8 cellular contexts compared by ENCODE assay signal in the genomic region with DNA sequence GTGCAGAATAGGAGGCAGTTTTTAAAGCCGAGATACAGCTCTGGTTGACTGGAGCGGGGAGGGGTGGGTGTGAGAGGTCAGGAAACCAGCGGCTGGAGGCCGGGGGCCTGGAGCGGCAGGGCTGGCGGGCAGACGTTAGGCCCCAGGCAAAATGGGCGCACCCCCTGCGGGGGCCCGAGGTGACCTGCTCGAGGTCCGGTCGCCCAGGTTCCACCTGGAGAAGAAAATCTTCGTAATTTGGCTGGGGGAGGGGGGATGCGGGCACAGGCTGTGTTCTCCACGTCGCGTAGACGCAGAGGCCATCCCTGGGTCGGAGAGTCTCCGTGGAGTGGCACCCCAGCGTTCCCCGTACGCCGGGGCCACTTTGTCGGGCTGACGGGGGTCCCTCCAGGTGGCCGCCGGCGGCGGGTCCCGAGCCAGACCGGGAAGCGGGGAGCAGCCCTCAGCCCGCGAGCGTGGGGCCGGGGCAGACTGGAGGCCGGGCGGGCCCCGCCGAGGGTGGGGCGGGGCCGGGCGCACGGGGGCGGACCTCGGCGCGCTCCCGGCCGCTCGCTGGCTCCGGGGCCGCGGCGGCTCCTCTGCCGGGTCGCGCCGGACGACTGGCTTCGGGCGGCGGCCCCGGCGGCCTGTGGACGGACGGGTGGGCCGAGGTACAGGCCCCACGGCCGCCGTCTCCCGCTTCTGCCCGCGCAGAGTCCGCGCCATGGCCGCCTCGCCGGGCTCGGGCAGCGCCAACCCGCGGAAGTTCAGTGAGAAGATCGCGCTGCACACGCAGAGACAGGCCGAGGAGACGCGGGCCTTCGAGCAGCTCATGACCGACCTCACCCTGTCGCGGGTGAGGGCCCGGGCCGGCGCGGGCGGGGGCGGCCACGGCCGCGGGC. TPM values are rescaled to one million over a fixed set of nuclear protein-coding genes. Genes with fewer than 3 reads are reported as not detected.
A peak's percentile ranks its signal among the peaks of the same experiment; 100 is the strongest.
DNase-seq lines count a peak whose midpoint lies in the region; ATAC-seq and TF ChIP-seq lines count a peak whose summit lies in the region.

A gene with protein sequence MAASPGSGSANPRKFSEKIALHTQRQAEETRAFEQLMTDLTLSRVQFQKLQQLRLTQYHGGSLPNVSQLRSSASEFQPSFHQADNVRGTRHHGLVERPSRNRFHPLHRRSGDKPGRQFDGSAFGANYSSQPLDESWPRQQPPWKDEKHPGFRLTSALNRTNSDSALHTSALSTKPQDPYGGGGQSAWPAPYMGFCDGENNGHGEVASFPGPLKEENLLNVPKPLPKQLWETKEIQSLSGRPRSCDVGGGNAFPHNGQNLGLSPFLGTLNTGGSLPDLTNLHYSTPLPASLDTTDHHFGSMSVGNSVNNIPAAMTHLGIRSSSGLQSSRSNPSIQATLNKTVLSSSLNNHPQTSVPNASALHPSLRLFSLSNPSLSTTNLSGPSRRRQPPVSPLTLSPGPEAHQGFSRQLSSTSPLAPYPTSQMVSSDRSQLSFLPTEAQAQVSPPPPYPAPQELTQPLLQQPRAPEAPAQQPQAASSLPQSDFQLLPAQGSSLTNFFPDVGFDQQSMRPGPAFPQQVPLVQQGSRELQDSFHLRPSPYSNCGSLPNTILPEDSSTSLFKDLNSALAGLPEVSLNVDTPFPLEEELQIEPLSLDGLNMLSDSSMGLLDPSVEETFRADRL (plus strand): TSS at position 555 of the 881 bp plus-strand sequence. CDS start 149 bp downstream, at position 704.

- H3K9ac ChIP-seq in parathyroid adenoma, result no peak within 1 kb of the TSS

- H3K4me1 ChIP-seq in parathyroid adenoma (no peaks in the 10 kb centered on the region), aorta (ENCODE audit: control insufficient read depth in 1 of 2, insufficient read depth in 2 of 2, low read length in 2 of 2) (peaks cover 0 to 5% of the 10 kb centered on the region in 2 donors)

- H3K36me3 ChIP-seq in parathyroid adenoma (ENCODE audit: control insufficient read depth, insufficient read depth, low read length) (no peaks in the 10 kb centered on the region), aorta (ENCODE audit: control insufficient read depth in 1 of 2, insufficient read depth in 2 of 2, low read length in 1 of 2) (no peaks in the 10 kb centered on the region)

- no peaks in the 10 kb centered on the region for H3K9me3 ChIP-seq in parathyroid adenoma (ENCODE audit: control insufficient read depth, low read length)
- H3K9me3 ChIP-seq in aorta (ENCODE audit: control insufficient read depth, low read length), result no peaks in the 10 kb centered on the region

- peaks cover 3% of the 10 kb centered on the region for H3K9me3 Mint-ChIP-seq in activated naive CD8-positive, alpha-beta T cell treated with anti-CD3 and anti-CD28 coated beads for 36 hours

- H3K27ac Mint-ChIP-seq in activated naive CD8-positive, alpha-beta T cell treated with anti-CD3 and anti-CD28 coated beads for 36 hours, result peak within 1 kb of the TSS; percentile 87

- WGBS in aorta, 2 donors, result 1% methylated on average over 45 to 104 of the region's 104 CpGs

- H3K27me3 ChIP-seq in parathyroid adenoma (ENCODE audit: control insufficient read depth, insufficient read depth, low read length), result no peaks in the 10 kb centered on the region
- no peaks in the 10 kb centered on the region for H3K27me3 ChIP-seq in aorta (ENCODE audit: control insufficient read depth in 1 of 2, insufficient read depth in 2 of 2, low read length in 1 of 2)

- peaks cover 43% of the 10 kb centered on the region for H3K4me1 Mint-ChIP-seq in activated naive CD8-positive, alpha-beta T cell treated with anti-CD3 and anti-CD28 coated beads for 36 hours

- peak within 1 kb of the TSS; percentile 97 for H2AFZ ChIP-seq in parathyroid adenoma

- no peak for TF ChIP-seq CTCF in parathyroid adenoma (IDR thresholded peaks at IDR 0.05)

- H3K4me3 ChIP-seq in parathyroid adenoma (ENCODE audit: low read depth, low read length) (peak within 1 kb of the TSS; percentile 66), aorta (ENCODE audit: low read length in 2 of 2) (peak within 1 kb of the TSS; percentile 80 to 94)

- peak; percentile 48 for DNase-seq in COLO829 (ENCODE audit: low spot score)
- peak; percentile 69 for DNase-seq in activated naive CD8-positive, alpha-beta T cell treated with anti-CD3 and anti-CD28 coated beads for 36 hours
- DNase-seq in Right ventricle myocardium superior, result peak; percentile 74
- DNase-seq in aorta, result peak; percentile 67 to 86

- H3K4me3 Mint-ChIP-seq in activated naive CD8-positive, alpha-beta T cell treated with anti-CD3 and anti-CD28 coated beads for 36 hours, result peak within 1 kb of the TSS; percentile 96

- peaks cover 20% of the 10 kb centered on the region for H3K79me2 ChIP-seq in parathyroid adenoma

- ATAC-seq in GM19438 (IDR thresholded peaks at IDR 0.05; ENCODE audit: low read depth, unreplicated experiment) (peak; percentile 71), HG03558 (IDR thresholded peaks at IDR 0.05; ENCODE audit: extremely low read depth, unreplicated experiment) (peak; percentile 44), SK-N-SH treated with all-trans-retinoic acid at 6 μM for 48 hours (peak; percentile 88), Right ventricle myocardium superior (ENCODE audit: poor library complexity) (peak; percentile 92), aorta (ENCODE audit: low FRiP score) (peak; percentile 91)

- H3K36me3 Mint-ChIP-seq in activated naive CD8-positive, alpha-beta T cell treated with anti-CD3 and anti-CD28 coated beads for 36 hours, result peaks cover 12% of the 10 kb centered on the region

- no peaks in the 10 kb centered on the region for H3K27me3 Mint-ChIP-seq in activated naive CD8-positive, alpha-beta T cell treated with anti-CD3 and anti-CD28 coated beads for 36 hours

- H3K4me2 ChIP-seq in parathyroid adenoma (ENCODE audit: low read length), result peak within 1 kb of the TSS; percentile 92

- H3K27ac ChIP-seq in parathyroid adenoma, result peak within 1 kb of the TSS; percentile 64
- peak within 1 kb of the TSS; percentile 73 to 97 for H3K27ac ChIP-seq in aorta (ENCODE audit: low read depth in 1 of 2, low read length in 2 of 2)

- intact Hi-C loops in Right ventricle myocardium superior (cut with DNase I) (loop anchor here (10.0 kb wide), 1 partner anchor 65 kb away; no protein-coding TSS in a partner anchor), aorta (cut with DNase I) (loop anchor here (5.0 to 10.0 kb wide), 2 partner anchors 73 to 75 kb away; no protein-coding TSS in a partner anchor)

TF ChIP-seq in SK-N-SH treated with all-trans-retinoic acid at 6 μM for 48 hours, 23 proteins besides CTCF, POLR2A, EP300 and RAD21:
- TF ChIP-seq ZNF70 (CRISPR knock-in tag; IDR thresholded peaks at IDR 0.05) (no peak), PPARA (CRISPR knock-in tag; IDR thresholded peaks at IDR 0.05; ENCODE audit: borderline replicate concordance) (no peak), ZNF8 (CRISPR knock-in tag; IDR thresholded peaks at IDR 0.05) (no peak)
- TF ChIP-seq, protein P1, sequence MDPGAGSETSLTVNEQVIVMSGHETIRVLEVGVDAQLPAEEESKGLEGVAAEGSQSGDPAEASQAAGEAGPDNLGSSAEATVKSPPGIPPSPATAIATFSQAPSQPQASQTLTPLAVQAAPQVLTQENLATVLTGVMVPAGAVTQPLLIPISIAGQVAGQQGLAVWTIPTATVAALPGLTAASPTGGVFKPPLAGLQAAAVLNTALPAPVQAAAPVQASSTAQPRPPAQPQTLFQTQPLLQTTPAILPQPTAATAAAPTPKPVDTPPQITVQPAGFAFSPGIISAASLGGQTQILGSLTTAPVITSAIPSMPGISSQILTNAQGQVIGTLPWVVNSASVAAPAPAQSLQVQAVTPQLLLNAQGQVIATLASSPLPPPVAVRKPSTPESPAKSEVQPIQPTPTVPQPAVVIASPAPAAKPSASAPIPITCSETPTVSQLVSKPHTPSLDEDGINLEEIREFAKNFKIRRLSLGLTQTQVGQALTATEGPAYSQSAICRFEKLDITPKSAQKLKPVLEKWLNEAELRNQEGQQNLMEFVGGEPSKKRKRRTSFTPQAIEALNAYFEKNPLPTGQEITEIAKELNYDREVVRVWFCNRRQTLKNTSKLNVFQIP (CRISPR knock-in tag; IDR thresholded peaks at IDR 0.05; ENCODE audit: borderline replicate concordance, low read depth), result no peak

RNA-seq across cellular contexts. Expression of the gene that starts here (rescaled TPM):
- total RNA-seq in activated naive CD8-positive, alpha-beta T cell treated with anti-CD3 and anti-CD28 coated beads for 36 hours, result 10 to 100 TPM; 28.9 to 30.3 TPM
- total RNA-seq in Right ventricle myocardium superior (27.2 TPM), aorta (10 to 100 TPM; 60.8 to 82.2 TPM)
- polyA plus RNA-seq in aorta, result 10 to 100 TPM; 12.9 to 27.2 TPM

Comparison
In these comparisons a context has a peak if more than half of its experiments do, and no peak if none do; other contexts are left out.
1. Peak in every context shown above with its lines: DNase-seq, ATAC-seq, H3K4me3 ChIP-seq and H3K27ac ChIP-seq.